Comparison of ENCODE assay signal across 1 cellular context in genomic region chr6:41053056-41053455, GRCh38.
TF ChIP-seq lines count a peak whose summit lies in the region.

Gene APOBEC2, plus strand, starts transcription at chr6:41053202. Its CDS starts 146 bp downstream, at chr6:41053348.

TF ChIP-seq in GM23338, 12 proteins besides CTCF, POLR2A, EP300 and RAD21 (continued from another document):
- TF ChIP-seq ZNF462 (CRISPR knock-in tag; IDR thresholded peaks at IDR 0.05) (no peak), ETS1 (IDR thresholded peaks at IDR 0.05) (no peak), CREB1 (CRISPR knock-in tag; IDR thresholded peaks at IDR 0.05; ENCODE audit: low read depth) (no peak), ZNF114 (CRISPR knock-in tag; IDR thresholded peaks at IDR 0.05) (no peak), EZH2 (IDR thresholded peaks at IDR 0.05; ENCODE audit: low read depth, unreplicated experiment) (no peak), JUNB (IDR thresholded peaks at IDR 0.05; ENCODE audit: unreplicated experiment) (no peak), ZNF331 (CRISPR knock-in tag; IDR thresholded peaks at IDR 0.05; ENCODE audit: low read depth) (no peak), EZH2phosphoT487 (IDR thresholded peaks at IDR 0.05; ENCODE audit: unreplicated experiment) (no peak), NANOG (IDR thresholded peaks at IDR 0.05; ENCODE audit: borderline replicate concordance) (no peak), REST (IDR thresholded peaks at IDR 0.05; ENCODE audit: unreplicated experiment) (no peak)
